ENCODE assay signal across 21 cellular contexts in genomic region chr15:61997786-61998185, GRCh38.
DNase-seq lines count a peak whose midpoint lies in the region; ATAC-seq and TF ChIP-seq lines count a peak whose summit lies in the region.
"Had no signal": no experiment of that assay in that cellular context is flagged by ENCODE, and none has a peak within 500 bp of the region (broad histone marks: within the 10 kb centered on the region; RNA-seq: fewer than 3 reads in every experiment).

No MANE protein-coding gene starts in this region.

- no peak for ATAC-seq in natural killer cell
- no peak for ATAC-seq in natural killer cell treated with Interleukin-12 subunit alpha and Interleukin-12 subunit beta and Interleukin-15 and Interleukin-18, amount 100 ng/mL, for 72 hours
- ATAC-seq in stimulated activated effector memory CD8-positive, alpha-beta T cell treated with anti-CD3 and anti-CD28 coated beads, Interleukin-12 subunit alpha, Interleukin-12 subunit beta, amount 100 ng/mL, for 72 hours = no peak
- ATAC-seq: PC-3 had no signal

- no peaks in the 10 kb centered on the region for H3K36me3 Mint-ChIP-seq in natural killer cell
- peaks cover 13% of the 10 kb centered on the region for H3K36me3 Mint-ChIP-seq in natural killer cell treated with Interleukin-12 subunit alpha and Interleukin-12 subunit beta and Interleukin-15 and Interleukin-18, amount 100 ng/mL, for 72 hours
- peaks cover 26% of the 10 kb centered on the region for H3K36me3 Mint-ChIP-seq in stimulated activated effector memory CD8-positive, alpha-beta T cell treated with anti-CD3 and anti-CD28 coated beads, Interleukin-12 subunit alpha, Interleukin-12 subunit beta, amount 100 ng/mL, for 72 hours

- no peaks in the 10 kb centered on the region for H3K9me3 Mint-ChIP-seq in natural killer cell
- no peaks in the 10 kb centered on the region for H3K9me3 Mint-ChIP-seq in natural killer cell treated with Interleukin-12 subunit alpha and Interleukin-12 subunit beta and Interleukin-15 and Interleukin-18, amount 100 ng/mL, for 72 hours
- H3K9me3 Mint-ChIP-seq in stimulated activated effector memory CD8-positive, alpha-beta T cell treated with anti-CD3 and anti-CD28 coated beads, Interleukin-12 subunit alpha, Interleukin-12 subunit beta, amount 100 ng/mL, for 72 hours = no peaks in the 10 kb centered on the region
- H3K9me3 Mint-ChIP-seq: HFFc6 had no signal

- H3K4me3 ChIP-seq in cardiac fibroblast (replicated peaks in 1 of 2; ENCODE audit: low read depth in 2 of 2, low read length in 2 of 2) = no peak overlapping the region
- no peak overlapping the region for H3K4me3 ChIP-seq in fibroblast of the aortic adventitia (ENCODE audit: low read depth, low read length)

- DNase-seq in natural killer cell (no peak), cardiac fibroblast (ENCODE audit: low read depth in 2 of 2) (peak; percentile 64 to 74), fibroblast of the aortic adventitia (ENCODE audit: low read depth) (peak; percentile 70), NCI-H128 (lab: John Stamatoyannopoulos, UW; ENCODE audit: unreplicated experiment) (no peak), NCI-H446 (lab: John Stamatoyannopoulos, UW) (no peak), GM03348 (ENCODE audit: low spot score) (no peak)
- no peak for DNase-seq in natural killer cell treated with Interleukin-12 subunit alpha and Interleukin-12 subunit beta and Interleukin-15 and Interleukin-18, amount 100 ng/mL, for 72 hours (ENCODE audit: low spot score)
- no peak for DNase-seq in stimulated activated effector memory CD8-positive, alpha-beta T cell treated with anti-CD3 and anti-CD28 coated beads, Interleukin-12 subunit alpha, Interleukin-12 subunit beta, amount 100 ng/mL, for 72 hours (ENCODE audit: low spot score in 2 of 2)
- DNase-seq: C1 segment of cervical spinal cord, DMS79, H7, HFFc6, KG1, MV-4-11, NCI-H1417, NCI-H1930, NCI-H345, NCI-H526, PC-3, RPMI8226, SHP77 treated with DMSO at 0.1 percent for 48 hours had no signal

- intact Hi-C loops in natural killer cell (cut with micrococcal nuclease) = no loop called here

- no peaks in the 10 kb centered on the region for H3K27me3 Mint-ChIP-seq in natural killer cell (ENCODE audit: low read depth in 2 of 2)
- H3K27me3 Mint-ChIP-seq in natural killer cell treated with Interleukin-12 subunit alpha and Interleukin-12 subunit beta and Interleukin-15 and Interleukin-18, amount 100 ng/mL, for 72 hours = no peaks in the 10 kb centered on the region

- H3K4me1 Mint-ChIP-seq in natural killer cell = peaks cover 0 to 8% of the 10 kb centered on the region in 2 donors
- H3K4me1 Mint-ChIP-seq in natural killer cell treated with Interleukin-12 subunit alpha and Interleukin-12 subunit beta and Interleukin-15 and Interleukin-18, amount 100 ng/mL, for 72 hours (ENCODE audit: low read depth in 2 of 2) = peaks cover 0 to 9% of the 10 kb centered on the region in 2 donors
- peaks cover 15% of the 10 kb centered on the region for H3K4me1 Mint-ChIP-seq in stimulated activated effector memory CD8-positive, alpha-beta T cell treated with anti-CD3 and anti-CD28 coated beads, Interleukin-12 subunit alpha, Interleukin-12 subunit beta, amount 100 ng/mL, for 72 hours

- no peak overlapping the region for H3K4me3 Mint-ChIP-seq in natural killer cell
- no peak overlapping the region for H3K4me3 Mint-ChIP-seq in natural killer cell treated with Interleukin-12 subunit alpha and Interleukin-12 subunit beta and Interleukin-15 and Interleukin-18, amount 100 ng/mL, for 72 hours
- H3K4me3 Mint-ChIP-seq in stimulated activated effector memory CD8-positive, alpha-beta T cell treated with anti-CD3 and anti-CD28 coated beads, Interleukin-12 subunit alpha, Interleukin-12 subunit beta, amount 100 ng/mL, for 72 hours = no peak overlapping the region
- H3K4me3 Mint-ChIP-seq: HFFc6 had no signal

- no peak for TF ChIP-seq CTCF in natural killer cell (IDR thresholded peaks at IDR 0.05)
- TF ChIP-seq CTCF in cardiac fibroblast (IDR thresholded peaks at IDR 0.05; ENCODE audit: low read depth, low read length) = peak; percentile 20
- TF ChIP-seq CTCF in fibroblast of the aortic adventitia (IDR thresholded peaks at IDR 0.05; ENCODE audit: insufficient read depth, low read length) = peak; percentile 24

- peak overlapping the region; percentile 2 to 39 for H3K27ac Mint-ChIP-seq in natural killer cell
- no peak overlapping the region for H3K27ac Mint-ChIP-seq in natural killer cell treated with Interleukin-12 subunit alpha and Interleukin-12 subunit beta and Interleukin-15 and Interleukin-18, amount 100 ng/mL, for 72 hours
- H3K27ac Mint-ChIP-seq in stimulated activated effector memory CD8-positive, alpha-beta T cell treated with anti-CD3 and anti-CD28 coated beads, Interleukin-12 subunit alpha, Interleukin-12 subunit beta, amount 100 ng/mL, for 72 hours = peak overlapping the region; percentile 8
- H3K27ac Mint-ChIP-seq: HFFc6 had no signal

Comparison
In these comparisons a context has a peak if more than half of its experiments do, and no peak if none do; other contexts are left out.
1. H3K27ac Mint-ChIP-seq: peak in natural killer cell (2 of 2) and stimulated activated effector memory CD8-positive, alpha-beta T cell treated with anti-CD3 and anti-CD28 coated beads, Interleukin-12 subunit alpha, Interleukin-12 subunit beta, amount 100 ng/mL, for 72 hours (single experiment); none in natural killer cell treated with Interleukin-12 subunit alpha and Interleukin-12 subunit beta and Interleukin-15 and Interleukin-18, amount 100 ng/mL, for 72 hours (0 of 2).
2. DNase-seq: peak in cardiac fibroblast (2 of 2) and fibroblast of the aortic adventitia (single experiment); none in natural killer cell (single experiment), natural killer cell treated with Interleukin-12 subunit alpha and Interleukin-12 subunit beta and Interleukin-15 and Interleukin-18, amount 100 ng/mL, for 72 hours (single experiment), stimulated activated effector memory CD8-positive, alpha-beta T cell treated with anti-CD3 and anti-CD28 coated beads, Interleukin-12 subunit alpha, Interleukin-12 subunit beta, amount 100 ng/mL, for 72 hours (0 of 2), NCI-H128 (single experiment), NCI-H446 (0 of 2) and GM03348 (single experiment).